ENCODE assay signal across 31 cellular contexts in the genomic region with DNA sequence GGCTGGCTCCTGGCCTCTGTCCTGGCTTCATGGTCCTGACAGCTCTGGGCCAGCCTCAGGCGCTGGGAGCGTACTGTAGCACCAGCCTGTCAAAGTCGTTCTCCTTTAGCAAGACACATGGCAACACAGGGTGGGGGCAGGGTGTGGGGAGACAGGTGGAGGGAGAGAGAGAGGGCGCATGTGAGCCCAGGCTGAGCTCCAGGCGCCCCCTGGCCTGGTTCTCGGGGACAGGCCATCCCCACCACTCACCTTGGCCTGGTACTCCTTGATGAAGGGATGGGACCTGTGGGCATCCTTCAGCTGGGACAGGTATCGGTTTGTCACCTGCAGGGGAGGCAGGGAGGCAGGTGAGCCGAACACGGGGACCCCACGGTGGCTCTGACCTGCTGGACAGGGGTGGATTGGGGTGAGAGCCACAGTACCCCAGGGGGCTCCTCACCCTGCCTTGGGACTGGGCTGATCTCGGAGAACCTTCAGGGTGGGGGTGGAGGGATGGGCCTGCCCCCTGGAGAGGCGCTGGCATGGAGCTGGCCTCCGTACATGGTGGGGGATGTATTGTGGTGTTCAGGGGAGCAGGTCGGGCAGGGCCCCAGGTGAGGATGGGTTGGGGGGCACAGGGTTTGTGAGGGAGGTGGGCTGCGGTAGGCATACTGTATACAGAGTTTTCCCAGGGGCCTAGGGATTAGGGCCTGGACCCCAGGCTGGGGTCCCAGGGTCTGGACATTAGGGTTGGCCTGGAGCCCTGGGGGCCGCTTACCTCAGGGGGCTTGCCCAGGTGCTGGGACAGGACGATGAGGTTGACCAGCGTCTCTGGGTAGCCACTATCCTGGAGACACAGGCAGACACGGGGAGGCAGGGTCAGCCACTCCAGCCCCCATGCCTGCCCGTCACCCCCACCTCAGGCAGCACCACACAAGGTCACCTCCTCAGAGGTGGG. TPM values are rescaled to one million over a fixed set of nuclear protein-coding genes. Genes with fewer than 3 reads are reported as not detected.
"Had no signal": no experiment of that assay in that cellular context is flagged by ENCODE, and none has a peak within 500 bp of the region (broad histone marks: within the 10 kb centered on the region; RNA-seq: fewer than 3 reads in every experiment).

No MANE protein-coding gene starts in this region.

- H3K9me3 ChIP-seq: adrenal gland, ascending aorta, esophagus squamous epithelium, pancreas, prostate gland, sigmoid colon, upper lobe of right lung had no signal

- DNase-seq: activated CD4-positive, alpha-beta memory T cell treated with anti-CD3 and anti-CD28 coated beads for 36 hours; activated CD4-positive, alpha-beta T cell treated with anti-CD3 and anti-CD28 coated beads, Interleukin-2, amount 10 ng/mL, durations not matched to agents 24 days and 14 days; activated CD8-positive, alpha-beta memory T cell treated with anti-CD3 and anti-CD28 coated beads, Interleukin-2, amount 50 U/mL, for 4 hours; activated effector memory CD4-positive, alpha-beta T cell treated with anti-CD3 and anti-CD28 coated beads, Interleukin-2, amount 50 U/mL, for 16 hours; activated naive CD4-positive, alpha-beta T cell treated with anti-CD3 and anti-CD28 coated beads for 36 hours; activated naive CD8-positive, alpha-beta T cell treated with anti-CD3 and anti-CD28 coated beads for 36 hours; activated T-cell treated with anti-CD3 and anti-CD28 coated beads, Interleukin-2, amount 50 U/mL, for 1 hour; adrenal gland; caudate nucleus; effector CD8-positive, alpha-beta T cell; esophagus squamous epithelium; foreskin melanocyte; naive B cell; nephron progenitor cell; retina; sigmoid colon; small intestine; stimulated activated CD4-positive, alpha-beta T cell treated with anti-CD3 and anti-CD28 coated beads, Interleukin-1b, Interleukin-23, amount 100 ng/mL, for 48 hours; stimulated activated CD4-positive, alpha-beta T cell treated with anti-CD3 and anti-CD28 coated beads, Interleukin-4, amount 100 ng/mL, for 4 hours; stimulated activated CD8-positive, alpha-beta memory T cell treated with anti-CD3 and anti-CD28 coated beads, Interleukin-4, amount 100 ng/mL, for 48 hours; stimulated activated naive CD8-positive, alpha-beta T cell treated with anti-CD3 and anti-CD28 coated beads, Interleukin-15, amount 100 ng/mL, for 72 hours; substantia nigra; upper lobe of right lung had no signal

- H3K27ac ChIP-seq: adrenal gland, ascending aorta, epithelial cell of prostate, esophagus squamous epithelium, pancreas, prostate gland, sigmoid colon, upper lobe of right lung had no signal

- H3K4me3 ChIP-seq: adrenal gland, ascending aorta, esophagus squamous epithelium, pancreas, prostate gland, sigmoid colon, upper lobe of right lung had no signal

- H3K27me3 ChIP-seq: adrenal gland, ascending aorta had no signal

- ATAC-seq: activated CD4-positive, CD25-positive, alpha-beta regulatory T cell treated with anti-CD3 and anti-CD28 coated beads, Interleukin-2, amount 50 U/mL, for 24 hours; pancreas; stimulated activated memory B cell treated with anti-CD40 and anti-IgM and Interleukin-4, amounts not matched to agents 10 μg/mL and 1 μg/mL and 100 μg/mL, for 72 hours; stimulated activated naive CD8-positive, alpha-beta T cell treated with anti-CD3 and anti-CD28 coated beads, Interleukin-15, amount 100 ng/mL, for 72 hours; upper lobe of right lung had no signal

RNA-seq across cellular contexts. Expression of gene CERS1, which starts 3.9 kb away (rescaled TPM):
- total RNA-seq: activated CD4-positive, alpha-beta memory T cell treated with anti-CD3 and anti-CD28 coated beads for 36 hours; activated naive CD4-positive, alpha-beta T cell treated with anti-CD3 and anti-CD28 coated beads for 36 hours; activated T-helper 1 cell treated with anti-CD3 and anti-CD28 coated beads, Interleukin-12 subunit alpha, Interleukin-12 subunit beta, Interleukin-2, Interleukin-4 antibody, amounts not matched to agents 30 ng/mL and 10 ng/mL and 1 ng/mL, durations not matched to agents 14 hours and 24 hours and 36 hours; ascending aorta; T-helper 2 cell treated with Interferon-gamma antibody and Interleukin-4, amounts not matched to agents 100 ng/mL and 5 ng/mL, for 36 hours; upper lobe of right lung had no signal

RNA-seq across cellular contexts. Expression of gene HOMER3, which starts 41.1 kb away (rescaled TPM):
- total RNA-seq: activated naive CD4-positive, alpha-beta T cell treated with anti-CD3 and anti-CD28 coated beads for 36 hours; activated naive CD8-positive, alpha-beta T cell treated with anti-CD3 and anti-CD28 coated beads for 36 hours; T-helper 2 cell treated with Interferon-gamma antibody and Interleukin-4, amounts not matched to agents 100 ng/mL and 5 ng/mL, for 36 hours had no signal
